In genomic region chr15:99163271-99164062, GRCh38 we compare ENCODE assay signal across 30 cellular contexts. TPM values are rescaled to one million over a fixed set of nuclear protein-coding genes. Genes with fewer than 3 reads are reported as not detected.
DNase-seq lines count a peak whose midpoint lies in the region; ATAC-seq and TF ChIP-seq lines count a peak whose summit lies in the region.
"Had no signal": no experiment of that assay in that cellular context is flagged by ENCODE, and none has a peak within 500 bp of the region (broad histone marks: within the 10 kb centered on the region; RNA-seq: fewer than 3 reads in every experiment).

No MANE protein-coding gene starts in this region.

- CTCF ChIA-PET in naive thymus-derived CD4-positive, alpha-beta T cell (lab: Charles Lee): no interaction called here

- ATAC-seq in naive thymus-derived CD4-positive, alpha-beta T cell: peak; percentile 37
- ATAC-seq in HG02571 (IDR thresholded peaks at IDR 0.05; ENCODE audit: unreplicated experiment): no peak
- no peak for ATAC-seq in GM21447 (IDR thresholded peaks at IDR 0.05; ENCODE audit: unreplicated experiment)
- ATAC-seq: HCT116, heart left ventricle had no signal

- H3K9me3 ChIP-seq in naive thymus-derived CD4-positive, alpha-beta T cell (ENCODE audit: control insufficient read depth in 2 of 3, low read length in 3 of 3): no peaks in the 10 kb centered on the region
- H3K9me3 ChIP-seq: BE2C, heart left ventricle, SJCRH30, transverse colon had no signal

- peaks cover 69% of the 10 kb centered on the region for H3K4me1 ChIP-seq in KMS-11 (ENCODE audit: low read depth, poor library complexity, severe bottlenecking)
- H3K4me1 ChIP-seq in naive thymus-derived CD4-positive, alpha-beta T cell (ENCODE audit: control insufficient read depth in 2 of 2, insufficient read depth in 2 of 2, low read length in 2 of 2): peaks cover 0 to 6% of the 10 kb centered on the region in 2 donors
- H3K4me1 ChIP-seq: BE2C had no signal

- no peaks in the 10 kb centered on the region for H3K27me3 Mint-ChIP-seq in naive thymus-derived CD4-positive, alpha-beta T cell
- H3K27me3 Mint-ChIP-seq: stimulated activated naive CD8-positive, alpha-beta T cell treated with anti-CD3 and anti-CD28 coated beads, Interleukin-15, Interleukin-2, amounts not matched to agents 100 ng/mL and 50 ng/mL, for 24 hours had no signal

- H3K79me2 ChIP-seq in KMS-11 (ENCODE audit: insufficient read depth, low read depth): no peaks in the 10 kb centered on the region

- peak overlapping the region; percentile 19; the same call in 1 of the 2 replicates for H3K9ac ChIP-seq in KMS-11

- peak overlapping the region in 3 of 9 donors; percentile 38 to 83 (median 57) for H3K27ac Mint-ChIP-seq in naive thymus-derived CD4-positive, alpha-beta T cell
- H3K27ac Mint-ChIP-seq: nephron progenitor cell; stimulated activated naive CD8-positive, alpha-beta T cell treated with anti-CD3 and anti-CD28 coated beads, Interleukin-15, Interleukin-2, amounts not matched to agents 100 ng/mL and 50 ng/mL, for 24 hours had no signal

- peak overlapping the region; percentile 28; the same call in 1 of the 2 replicates for H2AFZ ChIP-seq in KMS-11 (ENCODE audit: low read depth)

- peak overlapping the region in 1 of 10 donors; percentile 29 for H3K4me3 Mint-ChIP-seq in naive thymus-derived CD4-positive, alpha-beta T cell
- H3K4me3 Mint-ChIP-seq: central memory CD8-positive, alpha-beta T cell; nephron progenitor cell; stimulated activated naive CD8-positive, alpha-beta T cell treated with anti-CD3 and anti-CD28 coated beads, Interleukin-15, Interleukin-2, amounts not matched to agents 100 ng/mL and 50 ng/mL, for 24 hours had no signal

- intact Hi-C loops in naive thymus-derived CD4-positive, alpha-beta T cell (cut with micrococcal nuclease): no loop called here

- peak overlapping the region; percentile 63 for H3K4me2 ChIP-seq in KMS-11

- H4K20me1 ChIP-seq in KMS-11 (ENCODE audit: insufficient read depth): no peaks in the 10 kb centered on the region

- no peak overlapping the region for H3K4me3 ChIP-seq in KMS-11 (IDR thresholded peaks at IDR 0.05; ENCODE audit: insufficient read depth, low read depth, low read length)
- H3K4me3 ChIP-seq in naive thymus-derived CD4-positive, alpha-beta T cell (ENCODE audit: low read length): no peak overlapping the region
- H3K4me3 ChIP-seq: heart left ventricle, lung, SJCRH30, transverse colon had no signal

- peaks cover 0 to 24% (median 19%) of the 10 kb centered on the region in 7 donors for H3K4me1 Mint-ChIP-seq in naive thymus-derived CD4-positive, alpha-beta T cell
- H3K4me1 Mint-ChIP-seq: central memory CD8-positive, alpha-beta T cell had no signal

- DNase-seq in Daoy (ENCODE audit: low read depth) (peak; percentile 31), ecto neural progenitor cell (ENCODE audit: low spot score) (peak; percentile 18), HCEC 1CT (no peak), NK-92 (lab: John Stamatoyannopoulos, UW; ENCODE audit: unreplicated experiment) (no peak)
- DNase-seq in naive thymus-derived CD4-positive, alpha-beta T cell: no peak
- DNase-seq: activated CD4-positive, alpha-beta T cell treated with anti-CD3 and anti-CD28 coated beads, Interleukin-2, amount 50 U/mL, for 48 hours; activated CD8-positive, alpha-beta memory T cell treated with anti-CD3 and anti-CD28 coated beads, Interleukin-2, amount 50 U/mL, for 4 hours; activated naive CD4-positive, alpha-beta T cell treated with Interleukin-2 at 50 U/mL for 16 hours; BE2C; dermis blood vessel endothelial cell; DMS 273 treated with DMSO at 0.1 percent for 48 hours; EL; foreskin melanocyte; heart left ventricle; NCI-H1048; NCI-H2107; NCI-H446; NCI-H774; nephron progenitor cell; RPMI8226; SJCRH30; stimulated activated CD4-positive, alpha-beta T cell treated with anti-CD3 and anti-CD28 coated beads, Interleukin-1b, Interleukin-23, amount 100 ng/mL, for 48 hours; transverse colon had no signal

- POLR2A ChIA-PET in naive thymus-derived CD4-positive, alpha-beta T cell (lab: Charles Lee): no interaction called here

- no peaks in the 10 kb centered on the region for H3K36me3 ChIP-seq in KMS-11 (ENCODE audit: insufficient read depth)
- H3K36me3 ChIP-seq in naive thymus-derived CD4-positive, alpha-beta T cell (ENCODE audit: control insufficient read depth in 2 of 3, insufficient read depth in 3 of 3, low read length in 3 of 3): no peaks in the 10 kb centered on the region
- H3K36me3 ChIP-seq: BE2C had no signal

- no peak for TF ChIP-seq CTCF in KMS-11 (conservative IDR thresholded peaks at IDR 0.05; ENCODE audit: low read depth, low read length)

- no peaks in the 10 kb centered on the region for H3K27me3 ChIP-seq in KMS-11 (ENCODE audit: insufficient read depth, low read depth)
- H3K27me3 ChIP-seq in naive thymus-derived CD4-positive, alpha-beta T cell (ENCODE audit: control insufficient read depth in 2 of 2, insufficient read depth in 2 of 2, low read length in 2 of 2): no peaks in the 10 kb centered on the region
- H3K27me3 ChIP-seq: BE2C, heart left ventricle, SJCRH30, transverse colon had no signal

- no peaks in the 10 kb centered on the region for H3K9me3 Mint-ChIP-seq in naive thymus-derived CD4-positive, alpha-beta T cell
- H3K9me3 Mint-ChIP-seq: central memory CD8-positive, alpha-beta T cell; nephron progenitor cell; stimulated activated naive CD8-positive, alpha-beta T cell treated with anti-CD3 and anti-CD28 coated beads, Interleukin-15, Interleukin-2, amounts not matched to agents 100 ng/mL and 50 ng/mL, for 24 hours had no signal

- H3K27ac ChIP-seq in KMS-11: peak overlapping the region; percentile 75
- no peak overlapping the region for H3K27ac ChIP-seq in naive thymus-derived CD4-positive, alpha-beta T cell (ENCODE audit: low read depth, low read length)
- H3K27ac ChIP-seq: SJCRH30 had no signal

- H3K36me3 Mint-ChIP-seq in naive thymus-derived CD4-positive, alpha-beta T cell: peaks cover 0 to 4% (median 0%) of the 10 kb centered on the region in 5 donors

RNA-seq across cellular contexts. Expression of gene SYNM, which starts 58.6 kb away (rescaled TPM):
- total RNA-seq in Daoy (2014; rRNA removed; shearing (Covaris generic)): 9.3 and 11.8 TPM in 2 replicates
- 1 to 10 TPM in 4 of 5 experiments, under 1 TPM in 1; 0.53 to 6.0 (median 2.2) TPM for total RNA-seq in naive thymus-derived CD4-positive, alpha-beta T cell
- polyA plus RNA-seq in naive thymus-derived CD4-positive, alpha-beta T cell: under 1 TPM; 0.17 to 0.21 TPM

Comparison
In these comparisons a context has a peak if more than half of its experiments do, and no peak if none do; other contexts are left out.
1. DNase-seq: peak in Daoy (single experiment) and ecto neural progenitor cell (single experiment); none in naive thymus-derived CD4-positive, alpha-beta T cell (0 of 9), HCEC 1CT (single experiment) and NK-92 (single experiment).